In the genomic region with DNA sequence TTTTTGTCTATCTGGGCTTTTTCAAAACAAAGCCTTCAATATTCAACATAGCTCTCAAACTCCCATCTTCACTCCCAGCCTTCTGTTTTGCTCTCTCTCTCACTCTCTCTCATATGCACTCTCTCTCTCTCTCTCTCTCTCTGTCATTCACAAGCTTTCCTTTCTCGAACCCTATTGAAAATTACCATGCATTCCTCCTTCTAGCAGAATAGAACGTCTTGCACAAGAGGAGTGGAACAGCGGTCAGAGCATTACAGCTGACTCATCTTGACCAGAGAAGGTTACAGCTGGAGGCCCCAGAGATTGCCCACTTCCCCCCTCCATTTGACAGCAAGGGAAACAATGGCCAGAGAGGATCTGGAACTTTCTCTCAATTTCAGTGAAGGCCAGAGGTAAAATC, we compare ENCODE assay signal across 10 cellular contexts. TPM values are rescaled to one million over a fixed set of nuclear protein-coding genes. Genes with fewer than 3 reads are reported as not detected.
A peak's percentile ranks its signal among the peaks of the same experiment; 100 is the strongest.
DNase-seq lines count a peak whose midpoint lies in the region; ATAC-seq and TF ChIP-seq lines count a peak whose summit lies in the region.
"Had no signal": no experiment of that assay in that cellular context is flagged by ENCODE, and none has a peak within 500 bp of the region (broad histone marks: within the 10 kb centered on the region; RNA-seq: fewer than 3 reads in every experiment).

No MANE protein-coding gene starts in this region.

- peak; percentile 71 for ATAC-seq in SK-N-SH treated with all-trans-retinoic acid at 6 μM for 48 hours
- no peak for ATAC-seq in left ventricle myocardium superior

- WGBS in suprapubic skin: 60% methylated on average over 3 of the region's 3 CpGs

- intact Hi-C loops in left ventricle myocardium superior (cut with micrococcal nuclease): no loop called here

- H3K9ac ChIP-seq in skeletal muscle tissue (ENCODE audit: low read depth in 1 of 3, low read length in 3 of 3): no peak overlapping the region

- H3K36me3 Mint-ChIP-seq in HFFc6 (ENCODE audit: low read depth): no peaks in the 10 kb centered on the region

- no peak overlapping the region for H3K4me3 ChIP-seq in fibroblast of villous mesenchyme (ENCODE audit: low read depth, low read length)
- peak overlapping the region in 2 of 3 donors; percentile 11 to 32 for H3K4me3 ChIP-seq in skeletal muscle tissue (ENCODE audit: low read length in 3 of 3)
- no peak overlapping the region for H3K4me3 ChIP-seq in suprapubic skin

- H3K36me3 ChIP-seq in skeletal muscle tissue (ENCODE audit: control insufficient read depth in 3 of 3, insufficient read depth in 3 of 3, low read length in 3 of 3): no peaks in the 10 kb centered on the region
- H3K36me3 ChIP-seq in suprapubic skin: no peaks in the 10 kb centered on the region

- H3K27me3 Mint-ChIP-seq in HFFc6 (ENCODE audit: insufficient read depth): peaks cover 13% of the 10 kb centered on the region

- TF ChIP-seq EP300 in suprapubic skin (IDR thresholded peaks at IDR 0.05): no peak

- TF ChIP-seq POLR2A in suprapubic skin (IDR thresholded peaks at IDR 0.05): no peak

- H3K27ac Mint-ChIP-seq in HFFc6: no peak overlapping the region
- H3K27ac Mint-ChIP-seq: dendritic cell treated with granulocyte-macrophage colony-stimulating factor and Interleukin-4, amounts not matched to agents 40 ng/mL and 50 ng/mL, for 4 days; T-helper 1 cell treated with Interleukin-12 subunit alpha and Interleukin-12 subunit beta and Interleukin-4 antibody, amounts not matched to agents 30 μg/mL and 1 μg/mL, for 36 hours had no signal

- no peak for TF ChIP-seq CTCF in HFFc6 (IDR thresholded peaks at IDR 0.05)
- TF ChIP-seq CTCF in fibroblast of villous mesenchyme (IDR thresholded peaks at IDR 0.05; ENCODE audit: insufficient read depth, low read depth, low read length): no peak
- TF ChIP-seq CTCF in suprapubic skin (IDR thresholded peaks at IDR 0.05): no peak

- H3K4me1 ChIP-seq in skeletal muscle tissue (ENCODE audit: control insufficient read depth in 3 of 3, insufficient read depth in 3 of 3, low read length in 3 of 3) (peaks cover 14 to 21% (median 15%) of the 10 kb centered on the region in 3 donors), suprapubic skin (no peaks in the 10 kb centered on the region)

- peaks cover 29% of the 10 kb centered on the region for H3K4me1 Mint-ChIP-seq in HFFc6 (ENCODE audit: low read depth)

- no peak overlapping the region for H3K4me3 Mint-ChIP-seq in HFFc6
- H3K4me3 Mint-ChIP-seq: dendritic cell treated with granulocyte-macrophage colony-stimulating factor and Interleukin-4, amounts not matched to agents 40 ng/mL and 50 ng/mL, for 4 days; neural crest cell; T-helper 1 cell treated with Interleukin-12 subunit alpha and Interleukin-12 subunit beta and Interleukin-4 antibody, amounts not matched to agents 30 μg/mL and 1 μg/mL, for 36 hours had no signal

- DNase-seq in HFFc6 (peak; percentile 52), fibroblast of villous mesenchyme (ENCODE audit: low read depth) (peak; percentile 95), left ventricle myocardium superior (no peak), suprapubic skin (ENCODE audit: low spot score in 2 of 2) (no peak), NCI-H146 treated with DMSO at 0.1 percent for 48 hours (lab: John Stamatoyannopoulos, UW; ENCODE audit: unreplicated experiment) (no peak)

- H3K27me3 ChIP-seq in skeletal muscle tissue (ENCODE audit: control insufficient read depth in 3 of 3, insufficient read depth in 3 of 3, low read length in 3 of 3): no peaks in the 10 kb centered on the region
- H3K27me3 ChIP-seq in suprapubic skin: no peaks in the 10 kb centered on the region

- H3K9me3 ChIP-seq in skeletal muscle tissue (ENCODE audit: control insufficient read depth in 3 of 3, low read length in 3 of 3) (no peaks in the 10 kb centered on the region), suprapubic skin (no peaks in the 10 kb centered on the region)

- H3K27ac ChIP-seq in skeletal muscle tissue (ENCODE audit: low read depth, low read length) (peak overlapping the region; percentile 10), suprapubic skin (no peak overlapping the region)

- H3K9me3 Mint-ChIP-seq in HFFc6: no peaks in the 10 kb centered on the region
- H3K9me3 Mint-ChIP-seq: dendritic cell treated with granulocyte-macrophage colony-stimulating factor and Interleukin-4, amounts not matched to agents 40 ng/mL and 50 ng/mL, for 4 days; neural crest cell; T-helper 1 cell treated with Interleukin-12 subunit alpha and Interleukin-12 subunit beta and Interleukin-4 antibody, amounts not matched to agents 30 μg/mL and 1 μg/mL, for 36 hours had no signal

TF ChIP-seq in SK-N-SH treated with all-trans-retinoic acid at 6 μM for 48 hours, 23 proteins besides CTCF, POLR2A, EP300 and RAD21:
- TF ChIP-seq TCF4 (CRISPR knock-in tag; IDR thresholded peaks at IDR 0.05; ENCODE audit: borderline replicate concordance): no peak
- no peak for TF ChIP-seq TOX (CRISPR knock-in tag; IDR thresholded peaks at IDR 0.05; ENCODE audit: borderline replicate concordance)
- TF ChIP-seq BACH2 (CRISPR knock-in tag; IDR thresholded peaks at IDR 0.05; ENCODE audit: borderline replicate concordance): no peak

RNA-seq across cellular contexts. Expression of a gene that starts 51.0 kb away (rescaled TPM):
- total RNA-seq in HFFc6 (2021; fragmentation: NEBNext Ultra II Directional; extraction: Animal tissue kit (Norgen Biotek cat#: 25700)): 1 to 10 TPM; 4.7 to 7.1 (median 5.4) TPM
- 30.3 and 40.2 TPM in 2 replicates for total RNA-seq in fibroblast of villous mesenchyme
- total RNA-seq in skeletal muscle tissue: 101 TPM
- total RNA-seq in left ventricle myocardium superior: 61.1 TPM
- 10 to 100 TPM; 18.7 to 71.4 (median 31.3) TPM for total RNA-seq in suprapubic skin

Comparison
In these comparisons a context has a peak if more than half of its experiments do, and no peak if none do; other contexts are left out.
1. DNase-seq: peak in HFFc6 (single experiment) and fibroblast of villous mesenchyme (single experiment); none in left ventricle myocardium superior (single experiment), suprapubic skin (0 of 2) and NCI-H146 treated with DMSO at 0.1 percent for 48 hours (single experiment).
2. H3K4me3 ChIP-seq: peak in skeletal muscle tissue (2 of 3); none in fibroblast of villous mesenchyme (single experiment) and suprapubic skin (single experiment).